ENCODE assay signal across 8 cellular contexts in genomic region chrX:9786839-9787635, GRCh38. TPM values are rescaled to one million over a fixed set of nuclear protein-coding genes. Genes with fewer than 3 reads are reported as not detected.
DNase-seq lines count a peak whose midpoint lies in the region; ATAC-seq and TF ChIP-seq lines count a peak whose summit lies in the region.

No MANE protein-coding gene starts in this region.

- intact Hi-C loops in prostate gland (cut with DNase I): no loop called here

- TF ChIP-seq CTCF in GM23338 (conservative IDR thresholded peaks at IDR 0.05; ENCODE audit: low read depth in 2 of 2) (no peak), glutamatergic neuron (IDR thresholded peaks at IDR 0.05; ENCODE audit: partially characterized antibody, unreplicated experiment) (no peak), prostate gland (IDR thresholded peaks at IDR 0.05) (no peak)

- no peak overlapping the region for H3K27ac Mint-ChIP-seq in GM23338
- no peak overlapping the region for H3K27ac Mint-ChIP-seq in glutamatergic neuron (ENCODE audit: unreplicated experiment)

- H3K36me3 Mint-ChIP-seq in GM23338 (ENCODE audit: low read depth) (peaks cover 8% of the 10 kb centered on the region; the same call in 1 of the 3 replicates), glutamatergic neuron (ENCODE audit: unreplicated experiment) (no peaks in the 10 kb centered on the region)

- ATAC-seq in GM23338 (peak; percentile 14), GM19395 (IDR thresholded peaks at IDR 0.05; ENCODE audit: unreplicated experiment) (no peak), GM18873 (IDR thresholded peaks at IDR 0.05; ENCODE audit: low FRiP score, unreplicated experiment) (no peak)

- H3F3A ChIP-seq in GM23338 (replicated peaks; ENCODE audit: low read depth): no peaks in the 10 kb centered on the region

- no peak for TF ChIP-seq POLR2A in prostate gland (IDR thresholded peaks at IDR 0.05)

- 8% methylated on average over 16 of the region's 38 CpGs for WGBS in prostate gland

- H3K36me3 ChIP-seq in GM23338 (ENCODE audit: insufficient read depth) (no peaks in the 10 kb centered on the region), SJSA1 (no peaks in the 10 kb centered on the region), prostate gland (no peaks in the 10 kb centered on the region)

- peak overlapping the region; percentile 90 for H3K4me2 ChIP-seq in GM23338

- H3K4me1 ChIP-seq in GM23338 (ENCODE audit: insufficient read depth) (peaks cover 38% of the 10 kb centered on the region), SJSA1 (replicated peaks) (peaks cover 5% of the 10 kb centered on the region; the same call in 1 of the 2 replicates), prostate gland (replicated peaks) (no peaks in the 10 kb centered on the region)

- peaks cover 54% of the 10 kb centered on the region for H3K79me2 ChIP-seq in GM23338 (replicated peaks; ENCODE audit: insufficient read depth)

- H3K9me3 ChIP-seq in SJSA1 (replicated peaks): no peaks in the 10 kb centered on the region
- no peaks in the 10 kb centered on the region for H3K9me3 ChIP-seq in prostate gland

- no peaks in the 10 kb centered on the region for H3K9me3 Mint-ChIP-seq in GM23338
- H3K9me3 Mint-ChIP-seq in glutamatergic neuron (ENCODE audit: unreplicated experiment): no peaks in the 10 kb centered on the region

- no peaks in the 10 kb centered on the region; the same call in none of the 2 replicates for H4K20me1 ChIP-seq in GM23338 (replicated peaks; ENCODE audit: insufficient read depth)

- H3K27me3 ChIP-seq in GM23338 (ENCODE audit: insufficient read depth) (peaks cover 13% of the 10 kb centered on the region; the same call in 1 of the 2 replicates), SJSA1 (replicated peaks) (peaks cover 10% of the 10 kb centered on the region), prostate gland (replicated peaks; ENCODE audit: insufficient read depth) (no peaks in the 10 kb centered on the region)

- H2AFZ ChIP-seq in GM23338: no peak overlapping the region

- no peaks in the 10 kb centered on the region for H3K9me2 ChIP-seq in GM23338 (ENCODE audit: insufficient read depth)

- peak overlapping the region; percentile 72 for H3K4me3 ChIP-seq in GM23338
- peak overlapping the region; percentile 32 for H3K4me3 ChIP-seq in SJSA1
- H3K4me3 ChIP-seq in prostate gland: peak overlapping the region; percentile 40 to 59

- peaks cover 33% of the 10 kb centered on the region for H3K4me1 Mint-ChIP-seq in GM23338
- H3K4me1 Mint-ChIP-seq in glutamatergic neuron (ENCODE audit: low read depth, unreplicated experiment): no peaks in the 10 kb centered on the region

- H3K27me3 Mint-ChIP-seq in GM23338 (ENCODE audit: insufficient read depth, low read depth, poor library complexity) (peaks cover 12% of the 10 kb centered on the region), glutamatergic neuron (ENCODE audit: unreplicated experiment) (no peaks in the 10 kb centered on the region)

- no peak overlapping the region for H3K27ac ChIP-seq in GM23338 (ENCODE audit: low read depth)
- no peak overlapping the region for H3K27ac ChIP-seq in SJSA1
- peak overlapping the region; percentile 71 to 78 for H3K27ac ChIP-seq in prostate gland

- H3K4me3 Mint-ChIP-seq in GM23338: peak overlapping the region; percentile 86
- peak overlapping the region; percentile 70 for H3K4me3 Mint-ChIP-seq in glutamatergic neuron (ENCODE audit: unreplicated experiment)

- DNase-seq in GM23338 (ENCODE audit: low spot score) (peak; percentile 37), SJSA1 (ENCODE audit: low read depth in 1 of 2, low spot score in 2 of 2) (no peak), glutamatergic neuron (no peak), prostate gland (ENCODE audit: low spot score) (no peak), NCI-H446 (lab: John Stamatoyannopoulos, UW) (no peak), NCI-H446 treated with DMSO at 0.1 percent for 48 hours (lab: John Stamatoyannopoulos, UW) (no peak)

TF ChIP-seq in GM23338, 12 proteins besides CTCF, POLR2A, EP300 and RAD21 (continues in another document):
- TF ChIP-seq REST (IDR thresholded peaks at IDR 0.05; ENCODE audit: unreplicated experiment) (no peak), JUNB (IDR thresholded peaks at IDR 0.05; ENCODE audit: unreplicated experiment) (no peak), CREB1 (CRISPR knock-in tag; IDR thresholded peaks at IDR 0.05; ENCODE audit: low read depth) (no peak), ETS1 (IDR thresholded peaks at IDR 0.05) (no peak), POLR2AphosphoS5 (IDR thresholded peaks at IDR 0.05; ENCODE audit: low read depth) (no peak), ZNF114 (CRISPR knock-in tag; IDR thresholded peaks at IDR 0.05) (no peak), ZNF331 (CRISPR knock-in tag; IDR thresholded peaks at IDR 0.05; ENCODE audit: low read depth) (no peak), EZH2phosphoT487 (IDR thresholded peaks at IDR 0.05; ENCODE audit: unreplicated experiment) (no peak)

RNA-seq across cellular contexts. Expression of gene SHROOM2, which starts 0.8 kb away (rescaled TPM):
- total RNA-seq in GM23338 (2014; rRNA removed; shearing (Covaris generic)): 15.8 and 16.8 TPM in 2 replicates
- 3.2 and 3.5 TPM in 2 replicates for polyA plus RNA-seq in GM23338 (2016; fragmentation: Nextera tagmentation; extraction: Ambion mirVana)
- total RNA-seq in SJSA1 (2014; rRNA removed; shearing (Covaris generic)): 0.58 and 4.3 TPM in 2 replicates
- total RNA-seq in glutamatergic neuron (ENCODE audit: unreplicated experiment): 3.1 TPM
- 10 to 100 TPM; 36.8 to 71.3 TPM for total RNA-seq in prostate gland

RNA-seq across cellular contexts. Expression of gene GPR143, which starts 21.4 kb away (rescaled TPM):
- 13.0 and 17.2 TPM in 2 replicates for total RNA-seq in GM23338 (2014; rRNA removed; shearing (Covaris generic))
- polyA plus RNA-seq in GM23338 (2016; fragmentation: Nextera tagmentation; extraction: Ambion mirVana): 7.4 and 9.4 TPM in 2 replicates
- total RNA-seq in SJSA1 (2014; rRNA removed; shearing (Covaris generic)): not detected in 2 replicates
- not detected for total RNA-seq in glutamatergic neuron (ENCODE audit: unreplicated experiment)
- total RNA-seq in prostate gland: 1 to 10 TPM; 2.4 to 3.1 TPM

Comparison
In these comparisons a context has a peak if more than half of its experiments do, and no peak if none do; other contexts are left out.
1. H3K27ac ChIP-seq: peak in prostate gland (2 of 2); none in GM23338 (single experiment) and SJSA1 (single experiment).
2. Peak in every context shown above with its lines, with median percentiles within 50 percentile points of each other: H3K4me3 ChIP-seq.